ENCODE assay signal across 12 cellular contexts in genomic region chr11:3156282-3156660, GRCh38. TPM values are rescaled to one million over a fixed set of nuclear protein-coding genes. Genes with fewer than 3 reads are reported as not detected.
DNase-seq lines count a peak whose midpoint lies in the region; ATAC-seq and TF ChIP-seq lines count a peak whose summit lies in the region.
"Had no signal": no experiment of that assay in that cellular context is flagged by ENCODE, and none has a peak within 500 bp of the region (broad histone marks: within the 10 kb centered on the region; RNA-seq: fewer than 3 reads in every experiment).

No MANE protein-coding gene starts in this region.

- H3K79me2 ChIP-seq in hepatocyte: peaks cover 32% of the 10 kb centered on the region

- H3K36me3 ChIP-seq in ascending aorta: no peaks in the 10 kb centered on the region
- no peaks in the 10 kb centered on the region for H3K36me3 ChIP-seq in hepatocyte (replicated peaks; ENCODE audit: insufficient read depth, low read depth)
- no peaks in the 10 kb centered on the region for H3K36me3 ChIP-seq in psoas muscle (ENCODE audit: insufficient read depth in 1 of 2, low read depth in 1 of 2)

- CTCF ChIA-PET in activated naive CD4-positive, alpha-beta T cell treated with anti-CD3 and anti-CD28 coated beads, Interleukin-2, amount 10 ng/mL, durations not matched to agents 7 days and 5 days (lab: Charles Lee): no interaction called here

- peak overlapping the region; percentile 88 to 91 for H3K27ac ChIP-seq in ascending aorta
- H3K27ac ChIP-seq in hepatocyte: peak overlapping the region; percentile 52
- H3K27ac ChIP-seq in psoas muscle: peak overlapping the region; percentile 41
- H3K27ac ChIP-seq: C4-2B had no signal

- peak overlapping the region; percentile 7 to 58 for H3K4me3 ChIP-seq in ascending aorta
- no peak overlapping the region for H3K4me3 ChIP-seq in hepatocyte
- no peak overlapping the region for H3K4me3 ChIP-seq in psoas muscle

- H3K27ac Mint-ChIP-seq in CD14-positive monocyte: peak overlapping the region; percentile 65 to 96 (median 91)
- H3K27ac Mint-ChIP-seq in stimulated activated naive CD8-positive, alpha-beta T cell treated with anti-CD3 and anti-CD28 coated beads, Interleukin-15, amount 100 ng/mL, for 72 hours: peak overlapping the region in 1 of 2 donors; percentile 80
- H3K27ac Mint-ChIP-seq in activated naive CD4-positive, alpha-beta T cell treated with anti-CD3 and anti-CD28 coated beads, Interleukin-2, amount 10 ng/mL, durations not matched to agents 7 days and 5 days: no peak overlapping the region

- peaks cover 42 to 71% of the 10 kb centered on the region in 2 donors for H3K4me1 ChIP-seq in ascending aorta
- H3K4me1 ChIP-seq in hepatocyte (ENCODE audit: insufficient read depth): peaks cover 47% of the 10 kb centered on the region
- H3K4me1 ChIP-seq in psoas muscle: peaks cover 59% of the 10 kb centered on the region

- H3K36me3 Mint-ChIP-seq in CD14-positive monocyte: peaks cover 17 to 29% of the 10 kb centered on the region in 2 donors
- H3K36me3 Mint-ChIP-seq in activated naive CD4-positive, alpha-beta T cell treated with anti-CD3 and anti-CD28 coated beads, Interleukin-2, amount 10 ng/mL, durations not matched to agents 7 days and 5 days: no peaks in the 10 kb centered on the region

- peak overlapping the region; percentile 65 for H3K4me2 ChIP-seq in hepatocyte

- no peaks in the 10 kb centered on the region for H3K9me3 ChIP-seq in ascending aorta
- H3K9me3 ChIP-seq in hepatocyte (ENCODE audit: low read depth): no peaks in the 10 kb centered on the region
- no peaks in the 10 kb centered on the region for H3K9me3 ChIP-seq in psoas muscle

- H2AFZ ChIP-seq in hepatocyte: no peak overlapping the region

- H3K4me3 Mint-ChIP-seq in CD14-positive monocyte: peak overlapping the region; percentile 59 to 78
- no peak overlapping the region for H3K4me3 Mint-ChIP-seq in stimulated activated naive CD8-positive, alpha-beta T cell treated with anti-CD3 and anti-CD28 coated beads, Interleukin-15, amount 100 ng/mL, for 72 hours
- no peak overlapping the region for H3K4me3 Mint-ChIP-seq in activated naive CD4-positive, alpha-beta T cell treated with anti-CD3 and anti-CD28 coated beads, Interleukin-2, amount 10 ng/mL, durations not matched to agents 7 days and 5 days

- H3K4me1 Mint-ChIP-seq in CD14-positive monocyte: peaks cover 78% of the 10 kb centered on the region
- H3K4me1 Mint-ChIP-seq in stimulated activated naive CD8-positive, alpha-beta T cell treated with anti-CD3 and anti-CD28 coated beads, Interleukin-15, amount 100 ng/mL, for 72 hours: peaks cover 59% of the 10 kb centered on the region
- H3K4me1 Mint-ChIP-seq in activated naive CD4-positive, alpha-beta T cell treated with anti-CD3 and anti-CD28 coated beads, Interleukin-2, amount 10 ng/mL, durations not matched to agents 7 days and 5 days: peaks cover 3% of the 10 kb centered on the region

- peaks cover 11% of the 10 kb centered on the region for H4K20me1 ChIP-seq in hepatocyte (ENCODE audit: insufficient read depth, poor library complexity, severe bottlenecking)

- WGBS in hepatocyte (ENCODE audit: low lambda C conversion rate, missing lambda C conversion rate): 63% methylated on average over 14 of the region's 14 CpGs
- 79 to 87% (median 84%) methylated on average over 14 of the region's 14 CpGs for WGBS in psoas muscle, 3 donors

- ATAC-seq in psoas muscle: no peak
- ATAC-seq in stimulated activated naive CD8-positive, alpha-beta T cell treated with anti-CD3 and anti-CD28 coated beads, Interleukin-15, amount 100 ng/mL, for 72 hours: no peak

- H3K9me3 Mint-ChIP-seq in CD14-positive monocyte: peaks cover 0 to 6% (median 0%) of the 10 kb centered on the region in 7 donors
- H3K9me3 Mint-ChIP-seq in stimulated activated naive CD8-positive, alpha-beta T cell treated with anti-CD3 and anti-CD28 coated beads, Interleukin-15, amount 100 ng/mL, for 72 hours: no peaks in the 10 kb centered on the region
- H3K9me3 Mint-ChIP-seq in activated naive CD4-positive, alpha-beta T cell treated with anti-CD3 and anti-CD28 coated beads, Interleukin-2, amount 10 ng/mL, durations not matched to agents 7 days and 5 days: no peaks in the 10 kb centered on the region

- H3K9me2 ChIP-seq in hepatocyte (replicated peaks; ENCODE audit: insufficient read depth): no peaks in the 10 kb centered on the region

- TF ChIP-seq CTCF in CD14-positive monocyte (IDR thresholded peaks at IDR 0.05) (no peak), ascending aorta (IDR thresholded peaks at IDR 0.05) (no peak), hepatocyte (IDR thresholded peaks at IDR 0.05; ENCODE audit: poor library complexity) (no peak), psoas muscle (IDR thresholded peaks at IDR 0.05) (no peak)

- H3K27me3 ChIP-seq in ascending aorta: no peaks in the 10 kb centered on the region
- peaks cover 9% of the 10 kb centered on the region for H3K27me3 ChIP-seq in hepatocyte
- no peaks in the 10 kb centered on the region for H3K27me3 ChIP-seq in psoas muscle (ENCODE audit: insufficient read depth in 3 of 3, low read length in 2 of 3)

- intact Hi-C loops in CD14-positive monocyte (cut with micrococcal nuclease): no loop called here
- intact Hi-C loops in ascending aorta (cut with DNase I): no loop called here
- intact Hi-C loops in psoas muscle (cut with DNase I): no loop called here

- peaks cover 0 to 2% (median 2%) of the 10 kb centered on the region in 3 donors for H3K27me3 Mint-ChIP-seq in CD14-positive monocyte (ENCODE audit: low read depth in 3 of 3)
- peaks cover 7% of the 10 kb centered on the region for H3K27me3 Mint-ChIP-seq in stimulated activated naive CD8-positive, alpha-beta T cell treated with anti-CD3 and anti-CD28 coated beads, Interleukin-15, amount 100 ng/mL, for 72 hours
- H3K27me3 Mint-ChIP-seq in activated naive CD4-positive, alpha-beta T cell treated with anti-CD3 and anti-CD28 coated beads, Interleukin-2, amount 10 ng/mL, durations not matched to agents 7 days and 5 days: peaks cover 38% of the 10 kb centered on the region

- DNase-seq in CD14-positive monocyte (ENCODE audit: low spot score): no peak
- DNase-seq in ascending aorta (ENCODE audit: low spot score in 2 of 2): no peak
- peak; percentile 51 for DNase-seq in hepatocyte (ENCODE audit: low spot score)
- peak; percentile 5 to 44 for DNase-seq in psoas muscle
- DNase-seq in midbrain (lab: John Stamatoyannopoulos, UW): no peak
- no peak for DNase-seq in stimulated activated naive CD8-positive, alpha-beta T cell treated with anti-CD3 and anti-CD28 coated beads, Interleukin-15, amount 100 ng/mL, for 72 hours
- DNase-seq in inferior parietal cortex (ENCODE audit: extremely low spot score): no peak
- DNase-seq in activated naive CD4-positive, alpha-beta T cell treated with anti-CD3 and anti-CD28 coated beads, Interleukin-2, amount 10 ng/mL, durations not matched to agents 7 days and 5 days: no peak
- DNase-seq: MM.1S, NCI-H526 treated with DMSO at 0.1 percent for 48 hours, T-helper 1 cell had no signal

RNA-seq across cellular contexts. Expression of gene OSBPL5, which starts 8.8 kb away (rescaled TPM):
- polyA plus RNA-seq in CD14-positive monocyte: 1 to 10 TPM; 3.1 to 6.8 TPM
- 92.0 TPM for total RNA-seq in ascending aorta
- 8.7 and 9.0 TPM in 2 replicates for total RNA-seq in hepatocyte
- polyA plus RNA-seq in hepatocyte: 9.8 and 12.5 TPM in 2 replicates
- 10 to 100 TPM in 2 of 4 donors, 1 to 10 TPM in 2; 6.9 to 12.4 (median 10.3) TPM for total RNA-seq in psoas muscle
- polyA plus RNA-seq in psoas muscle: 1 to 10 TPM; 3.4 to 5.0 (median 4.3) TPM

Comparison
In these comparisons a context has a peak if more than half of its experiments do, and no peak if none do; other contexts are left out.
1. DNase-seq: peak in hepatocyte (single experiment) and psoas muscle (2 of 2); none in CD14-positive monocyte (single experiment), ascending aorta (0 of 2), midbrain (single experiment), stimulated activated naive CD8-positive, alpha-beta T cell treated with anti-CD3 and anti-CD28 coated beads, Interleukin-15, amount 100 ng/mL, for 72 hours (0 of 2), inferior parietal cortex (single experiment) and activated naive CD4-positive, alpha-beta T cell treated with anti-CD3 and anti-CD28 coated beads, Interleukin-2, amount 10 ng/mL, durations not matched to agents 7 days and 5 days (single experiment).
2. H3K4me3 Mint-ChIP-seq: peak in CD14-positive monocyte (2 of 2); none in stimulated activated naive CD8-positive, alpha-beta T cell treated with anti-CD3 and anti-CD28 coated beads, Interleukin-15, amount 100 ng/mL, for 72 hours (0 of 2) and activated naive CD4-positive, alpha-beta T cell treated with anti-CD3 and anti-CD28 coated beads, Interleukin-2, amount 10 ng/mL, durations not matched to agents 7 days and 5 days (single experiment).
3. H3K4me3 ChIP-seq: peak in ascending aorta (2 of 2); none in hepatocyte (single experiment) and psoas muscle (single experiment).
4. Peak in every context shown above with its lines, with median percentiles within 50 percentile points of each other: H3K27ac ChIP-seq.